1 cellular context compared by ENCODE assay signal in the genomic region with DNA sequence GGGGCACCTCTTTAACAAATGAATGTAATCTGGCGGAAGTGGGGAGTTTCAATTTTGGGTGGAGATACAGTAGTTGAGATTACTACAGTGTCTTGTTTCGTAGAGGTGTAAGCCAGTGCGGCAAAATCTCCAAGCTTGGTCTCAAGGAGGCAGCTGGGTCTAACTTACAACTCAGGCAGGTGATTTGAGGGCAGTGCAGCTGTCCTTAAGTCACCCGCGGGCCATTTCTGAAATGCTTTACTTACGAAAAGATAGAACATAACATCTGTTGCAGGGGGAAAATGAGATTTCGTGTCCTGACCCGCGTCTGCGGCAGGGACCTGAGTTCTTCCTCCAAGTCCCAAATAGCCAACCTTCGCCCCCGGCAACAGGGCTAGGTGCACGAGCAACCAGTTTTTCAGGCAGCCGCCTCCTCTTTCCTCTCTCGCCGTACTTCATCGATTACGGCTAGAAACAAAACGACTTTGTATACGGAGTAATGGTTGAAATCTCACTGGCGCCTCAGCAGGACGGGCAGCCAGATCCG.
TF ChIP-seq lines count a peak whose summit lies in the region.

No MANE protein-coding gene starts in this region.

TF ChIP-seq in HepG2, 621 proteins besides CTCF, POLR2A, EP300 and RAD21 (continued from another document):
- TF ChIP-seq, protein P1, sequence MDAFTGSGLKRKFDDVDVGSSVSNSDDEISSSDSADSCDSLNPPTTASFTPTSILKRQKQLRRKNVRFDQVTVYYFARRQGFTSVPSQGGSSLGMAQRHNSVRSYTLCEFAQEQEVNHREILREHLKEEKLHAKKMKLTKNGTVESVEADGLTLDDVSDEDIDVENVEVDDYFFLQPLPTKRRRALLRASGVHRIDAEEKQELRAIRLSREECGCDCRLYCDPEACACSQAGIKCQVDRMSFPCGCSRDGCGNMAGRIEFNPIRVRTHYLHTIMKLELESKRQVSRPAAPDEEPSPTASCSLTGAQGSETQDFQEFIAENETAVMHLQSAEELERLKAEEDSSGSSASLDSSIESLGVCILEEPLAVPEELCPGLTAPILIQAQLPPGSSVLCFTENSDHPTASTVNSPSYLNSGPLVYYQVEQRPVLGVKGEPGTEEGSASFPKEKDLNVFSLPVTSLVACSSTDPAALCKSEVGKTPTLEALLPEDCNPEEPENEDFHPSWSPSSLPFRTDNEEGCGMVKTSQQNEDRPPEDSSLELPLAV (CRISPR knock-in tag; conservative IDR thresholded peaks at IDR 0.05; ENCODE audit: low read depth), result no peak
- TF ChIP-seq GPN1 (CRISPR knock-in tag; IDR thresholded peaks at IDR 0.05; ENCODE audit: borderline replicate concordance), result no peak
- no peak for TF ChIP-seq KLF15 (CRISPR knock-in tag; IDR thresholded peaks at IDR 0.05; ENCODE audit: borderline replicate concordance)
- peak; percentile 78 for TF ChIP-seq PHF8 (CRISPR knock-in tag; IDR thresholded peaks at IDR 0.05)
- TF ChIP-seq FOXO1 (CRISPR knock-in tag; IDR thresholded peaks at IDR 0.05), result no peak
- TF ChIP-seq CEBPG (CRISPR knock-in tag; IDR thresholded peaks at IDR 0.05), result no peak
- no peak for TF ChIP-seq ASH2L (IDR thresholded peaks at IDR 0.05; ENCODE audit: insufficient read length, low read depth, low read length)
- TF ChIP-seq, protein P2, sequence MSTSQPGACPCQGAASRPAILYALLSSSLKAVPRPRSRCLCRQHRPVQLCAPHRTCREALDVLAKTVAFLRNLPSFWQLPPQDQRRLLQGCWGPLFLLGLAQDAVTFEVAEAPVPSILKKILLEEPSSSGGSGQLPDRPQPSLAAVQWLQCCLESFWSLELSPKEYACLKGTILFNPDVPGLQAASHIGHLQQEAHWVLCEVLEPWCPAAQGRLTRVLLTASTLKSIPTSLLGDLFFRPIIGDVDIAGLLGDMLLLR (CRISPR knock-in tag; IDR thresholded peaks at IDR 0.05), result no peak
- no peak for TF ChIP-seq MAFK (conservative IDR thresholded peaks at IDR 0.05 in 1 of 2, IDR thresholded peaks at IDR 0.05 in 1 of 2; ENCODE audit: low read length in 2 of 2)
- TF ChIP-seq ARNT2 (CRISPR knock-in tag; IDR thresholded peaks at IDR 0.05; ENCODE audit: low read depth), result no peak; the same call in 1 of the 2 replicates
- TF ChIP-seq, protein P3, sequence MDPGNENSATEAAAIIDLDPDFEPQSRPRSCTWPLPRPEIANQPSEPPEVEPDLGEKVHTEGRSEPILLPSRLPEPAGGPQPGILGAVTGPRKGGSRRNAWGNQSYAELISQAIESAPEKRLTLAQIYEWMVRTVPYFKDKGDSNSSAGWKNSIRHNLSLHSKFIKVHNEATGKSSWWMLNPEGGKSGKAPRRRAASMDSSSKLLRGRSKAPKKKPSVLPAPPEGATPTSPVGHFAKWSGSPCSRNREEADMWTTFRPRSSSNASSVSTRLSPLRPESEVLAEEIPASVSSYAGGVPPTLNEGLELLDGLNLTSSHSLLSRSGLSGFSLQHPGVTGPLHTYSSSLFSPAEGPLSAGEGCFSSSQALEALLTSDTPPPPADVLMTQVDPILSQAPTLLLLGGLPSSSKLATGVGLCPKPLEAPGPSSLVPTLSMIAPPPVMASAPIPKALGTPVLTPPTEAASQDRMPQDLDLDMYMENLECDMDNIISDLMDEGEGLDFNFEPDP (CRISPR knock-in tag; conservative IDR thresholded peaks at IDR 0.05), result no peak
- no peak for TF ChIP-seq SYNCRIP (IDR thresholded peaks at IDR 0.05; ENCODE audit: insufficient read depth, low read depth, low read length)
- TF ChIP-seq HNF4G (IDR thresholded peaks at IDR 0.05; ENCODE audit: borderline replicate concordance, low read depth, low read length), result no peak
- no peak for TF ChIP-seq HNF4G (CRISPR knock-in tag; IDR thresholded peaks at IDR 0.05; ENCODE audit: borderline replicate concordance, low read depth)
- TF ChIP-seq MIER3 (CRISPR knock-in tag; IDR thresholded peaks at IDR 0.05; ENCODE audit: borderline replicate concordance), result no peak
- peak; percentile 24; the same call in 1 of the 2 replicates for TF ChIP-seq RXRB (CRISPR knock-in tag; IDR thresholded peaks at IDR 0.05; ENCODE audit: borderline replicate concordance)
